ENCODE assay signal across 30 cellular contexts in the genomic region with DNA sequence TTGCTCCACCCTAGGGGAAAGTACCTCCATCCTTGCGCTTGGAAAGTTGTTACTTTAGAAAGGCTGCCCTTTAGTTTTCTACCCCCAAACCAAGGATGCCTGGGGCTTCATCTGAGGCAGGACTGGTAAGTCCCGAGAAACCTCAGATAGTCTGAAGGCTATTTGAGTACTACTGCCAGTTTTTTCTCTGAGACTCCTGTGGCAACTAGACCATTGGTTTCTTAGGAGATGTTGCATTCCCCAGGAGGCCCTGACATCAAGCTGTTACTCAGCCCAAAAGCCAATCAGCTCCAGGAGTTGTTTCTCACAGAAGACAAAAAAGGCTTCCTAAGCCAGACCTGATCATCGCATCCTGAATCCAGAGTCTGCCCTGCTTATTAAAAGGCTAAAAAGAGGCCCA.
A peak's percentile ranks its signal among the peaks of the same experiment; 100 is the strongest.
DNase-seq lines count a peak whose midpoint lies in the region; ATAC-seq and TF ChIP-seq lines count a peak whose summit lies in the region.
"Had no signal": no experiment of that assay in that cellular context is flagged by ENCODE, and none has a peak within 500 bp of the region (broad histone marks: within the 10 kb centered on the region; RNA-seq: fewer than 3 reads in every experiment).

No MANE protein-coding gene starts in this region.

- H3K27me3 ChIP-seq in right cardiac atrium (ENCODE audit: control insufficient read depth, insufficient read depth), result no peaks in the 10 kb centered on the region
- H3K27me3 ChIP-seq: colonic mucosa, upper lobe of left lung had no signal

- H3K9me3 Mint-ChIP-seq in T-helper 2 cell treated with Interferon-gamma antibody and Interleukin-4, amounts not matched to agents 5 μg/mL and 100 μg/mL, for 36 hours, result no peaks in the 10 kb centered on the region
- H3K9me3 Mint-ChIP-seq: naive thymus-derived CD8-positive, alpha-beta T cell; stimulated activated naive B cell treated with anti-CD40 and anti-IgM and Interleukin-4, amounts not matched to agents 10 μg/mL and 1 μg/mL and 100 μg/mL, for 72 hours had no signal

- no peak overlapping the region for H3K4me3 Mint-ChIP-seq in T-helper 2 cell treated with Interferon-gamma antibody and Interleukin-4, amounts not matched to agents 5 μg/mL and 100 μg/mL, for 36 hours
- H3K4me3 Mint-ChIP-seq: activated CD8-positive, alpha-beta T cell treated with anti-CD3 and anti-CD28 coated beads, Interleukin-2, amount 10 ng/mL, durations not matched to agents 7 days and 5 days; activated naive CD8-positive, alpha-beta T cell; CD4-positive, CD25-positive, alpha-beta regulatory T cell; naive thymus-derived CD8-positive, alpha-beta T cell; stimulated activated naive B cell treated with anti-CD40 and anti-IgM and Interleukin-4, amounts not matched to agents 10 μg/mL and 1 μg/mL and 100 μg/mL, for 72 hours had no signal

- no peaks in the 10 kb centered on the region for H3K36me3 Mint-ChIP-seq in T-helper 2 cell treated with Interferon-gamma antibody and Interleukin-4, amounts not matched to agents 5 μg/mL and 100 μg/mL, for 36 hours (ENCODE audit: low read depth)
- H3K36me3 Mint-ChIP-seq: activated naive CD8-positive, alpha-beta T cell; CD4-positive, CD25-positive, alpha-beta regulatory T cell; naive thymus-derived CD8-positive, alpha-beta T cell; stimulated activated naive B cell treated with anti-CD40 and anti-IgM and Interleukin-4, amounts not matched to agents 10 μg/mL and 1 μg/mL and 100 μg/mL, for 72 hours had no signal

- H3K27ac Mint-ChIP-seq in T-helper 2 cell treated with Interferon-gamma antibody and Interleukin-4, amounts not matched to agents 5 μg/mL and 100 μg/mL, for 36 hours, result no peak overlapping the region
- H3K27ac Mint-ChIP-seq: activated CD8-positive, alpha-beta T cell treated with anti-CD3 and anti-CD28 coated beads, Interleukin-2, amount 10 ng/mL, durations not matched to agents 7 days and 5 days; activated naive CD8-positive, alpha-beta T cell; CD4-positive, CD25-positive, alpha-beta regulatory T cell; naive thymus-derived CD8-positive, alpha-beta T cell; stimulated activated naive B cell treated with anti-CD40 and anti-IgM and Interleukin-4, amounts not matched to agents 10 μg/mL and 1 μg/mL and 100 μg/mL, for 72 hours had no signal

- intact Hi-C loops in Right ventricle myocardium inferior (cut with DNase I), result no loop called here
- intact Hi-C loops in right cardiac atrium (cut with DNase I), result no loop called here

- TF ChIP-seq CTCF in astrocyte of the spinal cord (IDR thresholded peaks at IDR 0.05; ENCODE audit: low read depth, low read length), result no peak

- H3K27me3 Mint-ChIP-seq in T-helper 2 cell treated with Interferon-gamma antibody and Interleukin-4, amounts not matched to agents 5 μg/mL and 100 μg/mL, for 36 hours (ENCODE audit: low read depth), result peaks cover 4% of the 10 kb centered on the region

- no peak overlapping the region for H3K27ac ChIP-seq in right cardiac atrium (ENCODE audit: low read length)
- H3K27ac ChIP-seq: colonic mucosa, epithelial cell of prostate, PC-9, upper lobe of left lung, WERI-Rb-1 had no signal

- H3K4me1 ChIP-seq in right cardiac atrium (ENCODE audit: control insufficient read depth, insufficient read depth, low read length), result no peaks in the 10 kb centered on the region
- H3K4me1 ChIP-seq: colonic mucosa, upper lobe of left lung had no signal

- H3K9me3 ChIP-seq in right cardiac atrium (ENCODE audit: control insufficient read depth, low read length), result no peaks in the 10 kb centered on the region
- H3K9me3 ChIP-seq: colonic mucosa, upper lobe of left lung had no signal

- ATAC-seq in Right ventricle myocardium inferior, result peak; percentile 39
- ATAC-seq in right cardiac atrium, result no peak
- no peak for ATAC-seq in GM21576 (IDR thresholded peaks at IDR 0.05; ENCODE audit: unreplicated experiment)
- ATAC-seq: activated CD8-positive, alpha-beta T cell treated with anti-CD3 and anti-CD28 coated beads, Interleukin-2, amount 10 ng/mL, durations not matched to agents 7 days and 5 days; naive thymus-derived CD8-positive, alpha-beta T cell; stimulated activated naive B cell treated with anti-CD40 and anti-IgM and Interleukin-4, amounts not matched to agents 10 μg/mL and 1 μg/mL and 100 μg/mL, for 72 hours had no signal

- no peaks in the 10 kb centered on the region for H3K4me1 Mint-ChIP-seq in T-helper 2 cell treated with Interferon-gamma antibody and Interleukin-4, amounts not matched to agents 5 μg/mL and 100 μg/mL, for 36 hours (ENCODE audit: low read depth)
- H3K4me1 Mint-ChIP-seq: CD4-positive, CD25-positive, alpha-beta regulatory T cell; naive thymus-derived CD8-positive, alpha-beta T cell; stimulated activated naive B cell treated with anti-CD40 and anti-IgM and Interleukin-4, amounts not matched to agents 10 μg/mL and 1 μg/mL and 100 μg/mL, for 72 hours had no signal

- in situ Hi-C loops in astrocyte of the spinal cord (cut with HindIII; ENCODE audit: low sequenced_read_pairs), result no loop called here

- H3K4me3 ChIP-seq in right cardiac atrium (ENCODE audit: low read length) (no peak overlapping the region), astrocyte of the spinal cord (ENCODE audit: low read depth, low read length) (no peak overlapping the region)
- H3K4me3 ChIP-seq: colonic mucosa, PC-9, upper lobe of left lung had no signal

- DNase-seq in Right ventricle myocardium inferior (ENCODE audit: missing footprints) (no peak), right cardiac atrium (no peak), astrocyte of the spinal cord (ENCODE audit: low read depth, low spot score) (peak; percentile 38), globus pallidus (ENCODE audit: low spot score) (peak; percentile 29), activated gamma-delta T cell treated with Interleukin-2 at 50 U/mL for 16 hours (no peak)
- no peak for DNase-seq in activated effector memory CD4-positive, alpha-beta T cell treated with Interleukin-2 at 50 U/mL for 16 hours
- no peak for DNase-seq in T-helper 2 cell treated with Interferon-gamma antibody and Interleukin-4, amounts not matched to agents 5 μg/mL and 100 μg/mL, for 36 hours (ENCODE audit: low spot score)
- DNase-seq: 8988T; activated CD4-positive, alpha-beta T cell treated with anti-CD3 and anti-CD28 coated beads for 4 hours; activated CD8-positive, alpha-beta T cell treated with anti-CD3 and anti-CD28 coated beads, Interleukin-2, amount 10 ng/mL, durations not matched to agents 7 days and 5 days; activated T-cell treated with anti-CD3 and anti-CD28 coated beads for 4 hours; CD4-positive, CD25-positive, alpha-beta regulatory T cell; colonic mucosa; DND-41; effector CD8-positive, alpha-beta T cell; foreskin melanocyte; kidney; naive thymus-derived CD8-positive, alpha-beta T cell; NCI-H1436; NCI-H2081; NCI-H345; NCI-H69; PC-9; SIG-M5; stimulated activated naive B cell treated with anti-CD40 and anti-IgM and Interleukin-4, amounts not matched to agents 10 μg/mL and 1 μg/mL and 100 μg/mL, for 72 hours; upper lobe of left lung; WERI-Rb-1 had no signal

- 60% methylated on average over 3 of the region's 3 CpGs for WGBS in right cardiac atrium

Comparison
In these comparisons a context has a peak if more than half of its experiments do, and no peak if none do; other contexts are left out.
1. DNase-seq: peak in astrocyte of the spinal cord (single experiment) and globus pallidus (single experiment); none in Right ventricle myocardium inferior (single experiment), right cardiac atrium (0 of 3), activated gamma-delta T cell treated with Interleukin-2 at 50 U/mL for 16 hours (single experiment), activated effector memory CD4-positive, alpha-beta T cell treated with Interleukin-2 at 50 U/mL for 16 hours (single experiment) and T-helper 2 cell treated with Interferon-gamma antibody and Interleukin-4, amounts not matched to agents 5 μg/mL and 100 μg/mL, for 36 hours (single experiment).